In the genomic region with DNA sequence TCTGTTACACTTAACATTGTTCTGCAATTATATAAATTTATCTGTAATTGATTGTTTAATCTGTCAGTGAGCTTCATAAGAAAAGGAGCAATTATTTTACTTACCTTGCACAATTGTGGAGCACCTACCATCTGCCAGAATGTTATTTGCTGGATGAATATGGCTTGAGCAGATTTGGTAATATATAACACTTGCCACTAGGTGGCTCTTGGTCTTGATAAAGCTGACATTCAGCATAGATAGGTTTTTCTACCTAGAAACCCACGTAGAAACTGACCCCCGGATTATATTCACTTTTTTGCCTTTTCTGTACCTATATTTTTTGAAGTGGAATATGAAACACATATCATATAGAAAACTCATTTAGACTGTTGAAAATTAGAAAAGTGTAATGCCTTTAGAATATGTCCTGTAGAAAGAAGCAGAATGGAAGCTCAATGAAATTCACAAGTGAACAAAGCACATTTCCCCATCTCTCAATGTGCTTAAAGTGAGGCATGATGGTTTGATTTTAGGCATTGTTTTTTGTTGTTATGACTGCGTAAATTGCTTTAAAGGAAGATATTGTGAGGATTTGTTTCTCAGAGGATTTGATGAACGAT, we compare ENCODE assay signal across 1 cellular context.
TF ChIP-seq lines count a peak whose summit lies in the region.

No MANE protein-coding gene starts in this region.

TF ChIP-seq in H1, 55 proteins besides CTCF, POLR2A, EP300 and RAD21:
- TF ChIP-seq RFX5 (IDR thresholded peaks at IDR 0.05; ENCODE audit: borderline replicate concordance, low read depth, low read length) (peak; percentile 70), TAF7 (optimal IDR thresholded peaks at IDR 0.05; ENCODE audit: borderline replicate concordance, low read depth, low read length) (no peak), SIN3A (conservative IDR thresholded peaks at IDR 0.05 in 1 of 2, IDR thresholded peaks at IDR 0.05 in 1 of 2; ENCODE audit: low read depth in 1 of 2, low read length in 2 of 2) (no peak), CEBPB (IDR thresholded peaks at IDR 0.05; ENCODE audit: low read depth, low read length) (0 out of 2 replicates have a peak, but pooled peaks have one; percentile 9)
